1 cellular context compared by ENCODE assay signal in the genomic region with DNA sequence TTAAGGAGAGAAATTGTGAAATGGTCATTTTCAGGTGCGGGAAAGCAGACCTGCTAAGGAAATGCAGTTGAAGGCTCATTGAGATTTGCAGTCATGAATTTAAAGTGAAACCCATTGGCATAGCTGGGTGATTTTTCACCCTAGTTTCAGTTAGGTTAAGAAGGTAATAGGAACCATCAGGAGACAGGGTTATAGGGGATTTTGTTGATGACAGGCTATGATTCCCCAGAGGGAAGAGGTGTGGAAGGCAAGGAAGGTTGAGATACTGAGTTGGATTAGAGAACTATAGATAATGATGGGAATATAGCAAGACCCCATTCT.
TF ChIP-seq lines count a peak whose summit lies in the region.

No MANE protein-coding gene starts in this region.

TF ChIP-seq in GM12878, 131 proteins besides CTCF, POLR2A, EP300 and RAD21:
- peak in 1 of 2 experiments; percentile 37; a peak in 1 of 4 replicates for TF ChIP-seq IKZF2 (IDR thresholded peaks at IDR 0.05)
- TF ChIP-seq ESRRA (IDR thresholded peaks at IDR 0.05; ENCODE audit: low read length) = no peak
- TF ChIP-seq POLR2AphosphoS2 (IDR thresholded peaks at IDR 0.05; ENCODE audit: low read depth, low read length) = no peak
